19 cellular contexts compared by ENCODE assay signal in the genomic region with DNA sequence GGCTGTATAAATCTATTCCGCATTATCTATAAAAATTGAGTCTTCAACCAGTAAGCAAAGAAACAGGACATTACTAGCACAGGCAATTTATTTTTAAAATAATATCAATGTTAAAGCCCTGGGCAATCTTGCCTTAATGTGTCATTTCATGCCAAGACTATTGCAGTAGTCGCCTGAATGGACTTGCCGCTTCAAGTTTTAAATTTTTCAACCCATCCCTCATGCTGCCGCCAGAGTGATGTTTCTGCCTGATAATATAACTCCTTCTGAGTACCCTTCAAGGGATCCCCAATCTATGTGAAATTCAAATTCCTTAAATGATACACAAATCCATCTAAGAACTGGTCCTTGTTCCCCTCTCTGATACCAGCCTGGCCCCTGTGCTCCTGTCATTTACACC.
DNase-seq lines count a peak whose midpoint lies in the region; ATAC-seq, FAIRE-seq and TF ChIP-seq lines count a peak whose summit lies in the region.
"Had no signal": no experiment of that assay in that cellular context is flagged by ENCODE, and none has a peak within 500 bp of the region (broad histone marks: within the 10 kb centered on the region; RNA-seq: fewer than 3 reads in every experiment).

No MANE protein-coding gene starts in this region.

- no peak overlapping the region for H3K14ac ChIP-seq in neuronal stem cell (ENCODE audit: low read length)

- no CpG with 5 or more reads among the region's 4 CpGs for WGBS in neuronal stem cell (ENCODE audit: extremely low coverage in 2 of 2, insufficient read length in 2 of 2, insufficient replicate concordance in 1 of 2), 2 donors

- no peak overlapping the region for H2AK5ac ChIP-seq in neuronal stem cell (ENCODE audit: low read depth, low read length)

- H4K8ac ChIP-seq in neuronal stem cell (ENCODE audit: low read depth, low read length) = no peak overlapping the region

- peak overlapping the region; percentile 17 for H3K27ac ChIP-seq in RWPE2 (ENCODE audit: poor library complexity, severe bottlenecking)
- peak overlapping the region; percentile 77 for H3K27ac ChIP-seq in epithelial cell of prostate
- H3K27ac ChIP-seq in keratinocyte (ENCODE audit: control insufficient read depth, insufficient read depth, low read length) = peak overlapping the region; percentile 95
- no peak overlapping the region for H3K27ac ChIP-seq in neuronal stem cell (replicated peaks; ENCODE audit: low read length)
- H3K27ac ChIP-seq: BLaER1, HL-60 had no signal

- no peak overlapping the region for H3K4me3 Mint-ChIP-seq in Calu3 (ENCODE audit: low read depth, unreplicated experiment)
- H3K4me3 Mint-ChIP-seq: CD8-positive, alpha-beta T cell; H9 had no signal

- H3K27me3 Mint-ChIP-seq in Calu3 (ENCODE audit: unreplicated experiment) = no peaks in the 10 kb centered on the region

- H3K36me3 Mint-ChIP-seq in Calu3 (ENCODE audit: insufficient read depth, unreplicated experiment) = peaks cover 25% of the 10 kb centered on the region

- H3K79me1 ChIP-seq in neuronal stem cell (ENCODE audit: low read depth, low read length) = no peaks in the 10 kb centered on the region

- H4K20me1 ChIP-seq in keratinocyte (ENCODE audit: control insufficient read depth, extremely low read depth, insufficient read depth, low read length) = no peaks in the 10 kb centered on the region

- H3K9me1 ChIP-seq in keratinocyte (ENCODE audit: control insufficient read depth, extremely low read depth, insufficient read depth, low read length) = no peaks in the 10 kb centered on the region

- H3K27me3 ChIP-seq in RWPE2 (ENCODE audit: insufficient read depth, poor library complexity, severe bottlenecking) (no peaks in the 10 kb centered on the region), keratinocyte (ENCODE audit: control insufficient read depth, extremely low read depth, insufficient read depth, low read length) (no peaks in the 10 kb centered on the region), neuronal stem cell (ENCODE audit: control insufficient read depth in 3 of 3, insufficient read depth in 3 of 3, low read depth in 1 of 3, low read length in 3 of 3) (no peaks in the 10 kb centered on the region)
- H3K27me3 ChIP-seq: BLaER1 had no signal

- CTCF ChIA-PET in Calu3 (lab: Charles Lee) = no interaction called here

- H3K27ac Mint-ChIP-seq in Calu3 (ENCODE audit: unreplicated experiment) = peak overlapping the region; percentile 38
- H3K27ac Mint-ChIP-seq: CD8-positive, alpha-beta T cell; H9 had no signal

- no peak overlapping the region for H2BK12ac ChIP-seq in neuronal stem cell (ENCODE audit: low read length)

- H3K4me3 ChIP-seq in RWPE2 (ENCODE audit: severe bottlenecking) = no peak overlapping the region
- H3K4me3 ChIP-seq in keratinocyte (ENCODE audit: control insufficient read depth in 2 of 3, extremely low read depth in 1 of 3, insufficient read depth in 2 of 3, low read depth in 1 of 3, low read length in 3 of 3) = peak overlapping the region in 2 of 3 experiments; percentile 42 to 50
- H3K4me3 ChIP-seq in neuronal stem cell (ENCODE audit: low read length in 2 of 2) = no peak overlapping the region
- H3K4me3 ChIP-seq: BLaER1, K562 had no signal

- no peak overlapping the region for H3K23ac ChIP-seq in neuronal stem cell (ENCODE audit: low read depth, low read length, poor library complexity)

- H3K9ac ChIP-seq in keratinocyte (ENCODE audit: control insufficient read depth, extremely low read depth, insufficient read depth, low read length) (peak overlapping the region; percentile 58), neuronal stem cell (ENCODE audit: low read depth, low read length, poor library complexity) (no peak overlapping the region)
- H3K9ac ChIP-seq: BLaER1 had no signal

- H3K4me1 ChIP-seq in RWPE2 (ENCODE audit: insufficient read depth, poor library complexity, severe bottlenecking) (peaks cover 34% of the 10 kb centered on the region), keratinocyte (ENCODE audit: control insufficient read depth, extremely low read depth, insufficient read depth, low read length) (peaks cover 46% of the 10 kb centered on the region), neuronal stem cell (ENCODE audit: control insufficient read depth in 2 of 2, insufficient read depth in 1 of 2, low read depth in 1 of 2, low read length in 2 of 2) (peaks cover 0 to 2% of the 10 kb centered on the region in 2 donors)

- no peaks in the 10 kb centered on the region for H3K9me3 ChIP-seq in RWPE2 (ENCODE audit: severe bottlenecking)
- no peaks in the 10 kb centered on the region for H3K9me3 ChIP-seq in keratinocyte (ENCODE audit: control insufficient read depth, low read depth, low read length)
- H3K9me3 ChIP-seq in neuronal stem cell (replicated peaks in 1 of 2; ENCODE audit: control insufficient read depth in 2 of 2, insufficient read depth in 1 of 2, low read depth in 1 of 2, low read length in 2 of 2) = no peaks in the 10 kb centered on the region
- H3K9me3 ChIP-seq: BLaER1 had no signal

- DNase-seq in Calu3 (no peak), RWPE2 (ENCODE audit: low spot score) (no peak), epithelial cell of prostate (ENCODE audit: low read depth, low spot score) (no peak), keratinocyte (ENCODE audit: low read depth, low spot score) (no peak), neuronal stem cell (ENCODE audit: low spot score) (no peak)
- DNase-seq: 8988T; CD8-positive, alpha-beta T cell; DMS153; DMS79; GDM1; H9 had no signal

- peak overlapping the region; percentile 70 for H2AFZ ChIP-seq in keratinocyte (ENCODE audit: control insufficient read depth, low read length)
- no peak overlapping the region for H2AFZ ChIP-seq in neuronal stem cell (ENCODE audit: low read length)

- no peak for TF ChIP-seq CTCF in Calu3 (IDR thresholded peaks at IDR 0.05; ENCODE audit: unreplicated experiment)
- TF ChIP-seq CTCF in RWPE2 (IDR thresholded peaks at IDR 0.05; ENCODE audit: poor library complexity, severe bottlenecking) = no peak
- TF ChIP-seq CTCF in keratinocyte (optimal IDR thresholded peaks at IDR 0.05 in 1 of 3, IDR thresholded peaks at IDR 0.05 in 1 of 3, conservative IDR thresholded peaks at IDR 0.05 in 1 of 3; ENCODE audit: extremely low read depth in 1 of 3, insufficient read depth in 2 of 3, low read length in 3 of 3) = peak in 1 of 3 experiments; percentile 7

- H2BK120ac ChIP-seq in neuronal stem cell (ENCODE audit: low read depth, low read length) = no peak overlapping the region

- peak overlapping the region; percentile 84 for H3K4me2 ChIP-seq in keratinocyte (ENCODE audit: control insufficient read depth, extremely low read depth, insufficient read depth, low read depth, low read length)
- no peak overlapping the region for H3K4me2 ChIP-seq in neuronal stem cell (ENCODE audit: insufficient read depth, low read length, poor library complexity, severe bottlenecking)
- H3K4me2 ChIP-seq: BLaER1 had no signal

- H2BK15ac ChIP-seq in neuronal stem cell (ENCODE audit: low read length) = no peak overlapping the region

- H4K91ac ChIP-seq in neuronal stem cell (ENCODE audit: low read depth, low read length, poor library complexity) = no peak overlapping the region

- BruUV-seq in Calu3 (replicated peaks; lab: Mats Ljungman, UMichigan) = no TSS peak

- intact Hi-C loops in Calu3 (cut with micrococcal nuclease; ENCODE audit: unreplicated experiment) = no loop called here

- H3K36me3 ChIP-seq in RWPE2 (ENCODE audit: low read depth) = peaks cover 16% of the 10 kb centered on the region
- peaks cover 0 to 5% of the 10 kb centered on the region in 2 experiments for H3K36me3 ChIP-seq in keratinocyte (ENCODE audit: control insufficient read depth in 2 of 2, extremely low read depth in 1 of 2, insufficient read depth in 2 of 2, low read length in 2 of 2)
- H3K36me3 ChIP-seq in neuronal stem cell (replicated peaks in 1 of 2; ENCODE audit: control insufficient read depth in 2 of 2, insufficient read depth in 2 of 2, low read length in 2 of 2) = no peaks in the 10 kb centered on the region

- ATAC-seq in RWPE2 (ENCODE audit: low read depth) (no peak), HG03432 (IDR thresholded peaks at IDR 0.05; ENCODE audit: unreplicated experiment) (no peak), GM18861 (IDR thresholded peaks at IDR 0.05; ENCODE audit: unreplicated experiment) (no peak)
- ATAC-seq: CD8-positive, alpha-beta T cell; K562 had no signal

- dilution Hi-C loops in keratinocyte (cut with MboI; ENCODE audit: extremely low pct_ligation_motif_present, low sequenced_read_pairs) = no loop called here

- H3K4ac ChIP-seq in neuronal stem cell (ENCODE audit: low read length) = no peak overlapping the region

- H3K18ac ChIP-seq in neuronal stem cell (ENCODE audit: low read length) = no peak overlapping the region

- no peaks in the 10 kb centered on the region for H3K9me3 Mint-ChIP-seq in Calu3 (ENCODE audit: low read depth, unreplicated experiment)
- H3K9me3 Mint-ChIP-seq: CD8-positive, alpha-beta T cell; H9 had no signal

- H3K4me1 Mint-ChIP-seq in Calu3 (ENCODE audit: low read depth, unreplicated experiment) = peaks cover 36% of the 10 kb centered on the region

- no peaks in the 10 kb centered on the region for H3K79me2 ChIP-seq in keratinocyte (ENCODE audit: control insufficient read depth, insufficient read depth, low read length)

- no peak overlapping the region for H2BK5ac ChIP-seq in neuronal stem cell (ENCODE audit: low read length)

- no peak for FAIRE-seq in keratinocyte (lab: Jason Lieb, UNC)
- FAIRE-seq: GM12892, GM19239, H1, K562 had no signal

Comparison
In these comparisons a context has a peak if more than half of its experiments do, and no peak if none do; other contexts are left out.
1. H3K4me3 ChIP-seq: peak in keratinocyte (2 of 3); none in RWPE2 (single experiment) and neuronal stem cell (0 of 2).